In the genomic region with DNA sequence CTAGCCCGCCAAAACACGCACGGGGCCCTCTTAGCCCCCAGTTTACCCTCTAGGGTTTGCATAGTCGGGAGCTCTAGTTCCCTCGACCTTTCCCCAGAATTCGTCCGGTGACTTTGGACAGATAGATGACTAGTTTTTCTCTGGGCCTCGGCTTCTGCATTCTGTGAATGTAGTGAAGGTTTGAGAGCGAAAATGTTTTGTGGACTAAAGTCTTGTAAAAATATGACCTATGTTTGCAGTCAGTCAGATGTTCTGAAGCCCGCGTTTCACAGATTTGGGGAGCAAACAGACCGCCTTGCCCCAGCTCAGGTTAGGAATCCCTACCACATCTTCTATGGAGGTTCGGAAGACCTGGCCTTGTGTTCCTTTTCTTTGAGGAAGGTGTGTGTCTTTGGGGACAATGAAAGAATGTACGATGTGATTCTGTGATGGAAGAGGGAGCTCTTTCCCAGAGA, we compare ENCODE assay signal across 1 cellular context.
TF ChIP-seq lines count a peak whose summit lies in the region.

No MANE protein-coding gene starts in this region.

TF ChIP-seq in GM23338, 12 proteins besides CTCF, POLR2A, EP300 and RAD21 (continued from another document):
- TF ChIP-seq, protein P1, sequence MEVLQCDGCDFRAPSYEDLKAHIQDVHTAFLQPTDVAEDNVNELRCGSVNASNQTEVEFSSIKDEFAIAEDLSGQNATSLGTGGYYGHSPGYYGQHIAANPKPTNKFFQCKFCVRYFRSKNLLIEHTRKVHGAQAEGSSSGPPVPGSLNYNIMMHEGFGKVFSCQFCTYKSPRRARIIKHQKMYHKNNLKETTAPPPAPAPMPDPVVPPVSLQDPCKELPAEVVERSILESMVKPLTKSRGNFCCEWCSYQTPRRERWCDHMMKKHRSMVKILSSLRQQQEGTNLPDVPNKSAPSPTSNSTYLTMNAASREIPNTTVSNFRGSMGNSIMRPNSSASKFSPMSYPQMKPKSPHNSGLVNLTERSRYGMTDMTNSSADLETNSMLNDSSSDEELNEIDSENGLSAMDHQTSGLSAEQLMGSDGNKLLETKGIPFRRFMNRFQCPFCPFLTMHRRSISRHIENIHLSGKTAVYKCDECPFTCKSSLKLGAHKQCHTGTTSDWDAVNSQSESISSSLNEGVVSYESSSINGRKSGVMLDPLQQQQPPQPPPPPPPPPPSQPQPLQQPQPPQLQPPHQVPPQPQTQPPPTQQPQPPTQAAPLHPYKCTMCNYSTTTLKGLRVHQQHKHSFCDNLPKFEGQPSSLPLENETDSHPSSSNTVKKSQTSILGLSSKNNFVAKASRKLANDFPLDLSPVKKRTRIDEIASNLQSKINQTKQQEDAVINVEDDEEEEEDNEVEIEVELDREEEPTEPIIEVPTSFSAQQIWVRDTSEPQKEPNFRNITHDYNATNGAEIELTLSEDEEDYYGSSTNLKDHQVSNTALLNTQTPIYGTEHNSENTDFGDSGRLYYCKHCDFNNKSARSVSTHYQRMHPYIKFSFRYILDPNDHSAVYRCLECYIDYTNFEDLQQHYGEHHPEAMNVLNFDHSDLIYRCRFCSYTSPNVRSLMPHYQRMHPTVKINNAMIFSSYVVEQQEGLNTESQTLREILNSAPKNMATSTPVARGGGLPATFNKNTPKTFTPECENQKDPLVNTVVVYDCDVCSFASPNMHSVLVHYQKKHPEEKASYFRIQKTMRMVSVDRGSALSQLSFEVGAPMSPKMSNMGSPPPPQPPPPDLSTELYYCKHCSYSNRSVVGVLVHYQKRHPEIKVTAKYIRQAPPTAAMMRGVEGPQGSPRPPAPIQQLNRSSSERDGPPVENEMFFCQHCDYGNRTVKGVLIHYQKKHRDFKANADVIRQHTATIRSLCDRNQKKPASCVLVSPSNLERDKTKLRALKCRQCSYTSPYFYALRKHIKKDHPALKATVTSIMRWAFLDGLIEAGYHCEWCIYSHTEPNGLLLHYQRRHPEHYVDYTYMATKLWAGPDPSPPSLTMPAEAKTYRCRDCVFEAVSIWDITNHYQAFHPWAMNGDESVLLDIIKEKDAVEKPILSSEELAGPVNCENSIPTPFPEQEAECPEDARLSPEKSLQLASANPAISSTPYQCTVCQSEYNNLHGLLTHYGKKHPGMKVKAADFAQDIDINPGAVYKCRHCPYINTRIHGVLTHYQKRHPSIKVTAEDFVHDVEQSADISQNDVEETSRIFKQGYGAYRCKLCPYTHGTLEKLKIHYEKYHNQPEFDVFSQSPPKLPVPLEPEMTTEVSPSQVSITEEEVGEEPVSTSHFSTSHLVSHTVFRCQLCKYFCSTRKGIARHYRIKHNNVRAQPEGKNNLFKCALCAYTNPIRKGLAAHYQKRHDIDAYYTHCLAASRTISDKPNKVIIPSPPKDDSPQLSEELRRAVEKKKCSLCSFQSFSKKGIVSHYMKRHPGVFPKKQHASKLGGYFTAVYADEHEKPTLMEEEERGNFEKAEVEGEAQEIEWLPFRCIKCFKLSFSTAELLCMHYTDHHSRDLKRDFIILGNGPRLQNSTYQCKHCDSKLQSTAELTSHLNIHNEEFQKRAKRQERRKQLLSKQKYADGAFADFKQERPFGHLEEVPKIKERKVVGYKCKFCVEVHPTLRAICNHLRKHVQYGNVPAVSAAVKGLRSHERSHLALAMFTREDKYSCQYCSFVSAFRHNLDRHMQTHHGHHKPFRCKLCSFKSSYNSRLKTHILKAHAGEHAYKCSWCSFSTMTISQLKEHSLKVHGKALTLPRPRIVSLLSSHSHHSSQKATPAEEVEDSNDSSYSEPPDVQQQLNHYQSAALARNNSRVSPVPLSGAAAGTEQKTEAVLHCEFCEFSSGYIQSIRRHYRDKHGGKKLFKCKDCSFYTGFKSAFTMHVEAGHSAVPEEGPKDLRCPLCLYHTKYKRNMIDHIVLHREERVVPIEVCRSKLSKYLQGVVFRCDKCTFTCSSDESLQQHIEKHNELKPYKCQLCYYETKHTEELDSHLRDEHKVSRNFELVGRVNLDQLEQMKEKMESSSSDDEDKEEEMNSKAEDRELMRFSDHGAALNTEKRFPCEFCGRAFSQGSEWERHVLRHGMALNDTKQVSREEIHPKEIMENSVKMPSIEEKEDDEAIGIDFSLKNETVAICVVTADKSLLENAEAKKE (CRISPR knock-in tag; IDR thresholded peaks at IDR 0.05), result no peak
- TF ChIP-seq JUNB (IDR thresholded peaks at IDR 0.05; ENCODE audit: unreplicated experiment), result no peak
- TF ChIP-seq EZH2phosphoT487 (IDR thresholded peaks at IDR 0.05; ENCODE audit: unreplicated experiment), result no peak
- no peak for TF ChIP-seq CREB1 (CRISPR knock-in tag; IDR thresholded peaks at IDR 0.05; ENCODE audit: low read depth)
- no peak for TF ChIP-seq POLR2AphosphoS5 (IDR thresholded peaks at IDR 0.05; ENCODE audit: low read depth)
- no peak for TF ChIP-seq NANOG (IDR thresholded peaks at IDR 0.05; ENCODE audit: borderline replicate concordance)
- TF ChIP-seq STAT1 (IDR thresholded peaks at IDR 0.05; ENCODE audit: unreplicated experiment), result no peak
